In the genomic region with DNA sequence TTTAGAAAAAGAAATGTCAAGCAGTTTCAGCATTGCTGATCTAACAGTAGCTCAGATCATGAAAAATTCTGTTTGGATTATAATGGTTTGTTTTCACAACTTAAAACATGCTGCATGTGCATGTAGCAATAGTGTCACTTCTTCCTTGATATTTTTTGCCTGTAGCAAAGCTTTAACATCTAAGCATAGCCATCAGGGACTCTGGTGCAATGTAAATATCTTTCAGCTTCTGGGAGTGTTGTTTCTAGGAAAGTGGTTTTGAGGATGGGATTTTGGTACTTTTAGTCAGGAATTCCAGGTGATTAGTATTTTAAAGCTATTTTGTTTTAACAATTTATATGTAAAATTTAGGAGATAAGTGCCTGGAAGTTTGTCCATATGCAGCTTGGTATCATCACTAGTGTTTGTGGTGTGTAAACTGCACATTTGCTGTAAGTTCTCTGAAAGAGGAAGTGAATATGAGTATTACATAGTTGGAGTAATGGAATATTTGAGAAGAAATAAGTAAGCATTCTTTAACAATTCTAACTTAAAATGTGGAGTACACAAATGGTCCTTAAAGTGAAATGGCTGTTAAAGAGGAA, we compare ENCODE assay signal across 8 cellular contexts. TPM values are rescaled to one million over a fixed set of nuclear protein-coding genes. Genes with fewer than 3 reads are reported as not detected.
A peak's percentile ranks its signal among the peaks of the same experiment; 100 is the strongest.
DNase-seq lines count a peak whose midpoint lies in the region; ATAC-seq and TF ChIP-seq lines count a peak whose summit lies in the region.

No MANE protein-coding gene starts in this region.

- H3K9me3 ChIP-seq in iPS-18c (ENCODE audit: control insufficient read depth, insufficient read depth, low read length) (no peaks in the 10 kb centered on the region), testis (no peaks in the 10 kb centered on the region)

- H3K36me3 Mint-ChIP-seq in activated T-cell treated with anti-CD3 and anti-CD28 coated beads, Interleukin-2, amount 50 U/mL, for 72 hours (ENCODE audit: insufficient read depth in 2 of 2), result peaks cover 12 to 14% of the 10 kb centered on the region in 2 donors
- H3K36me3 Mint-ChIP-seq in WTC11, result peaks cover 5% of the 10 kb centered on the region

- no peaks in the 10 kb centered on the region for H3K36me3 ChIP-seq in testis (ENCODE audit: low read depth, missing control alignments)

- TF ChIP-seq POLR2A in testis (IDR thresholded peaks at IDR 0.05), result no peak

- H3K9me3 Mint-ChIP-seq in activated T-cell treated with anti-CD3 and anti-CD28 coated beads, Interleukin-2, amount 50 U/mL, for 72 hours, result no peaks in the 10 kb centered on the region
- no peaks in the 10 kb centered on the region for H3K9me3 Mint-ChIP-seq in WTC11

- H3K4me1 Mint-ChIP-seq in activated T-cell treated with anti-CD3 and anti-CD28 coated beads, Interleukin-2, amount 50 U/mL, for 72 hours (ENCODE audit: low read depth), result peaks cover 61% of the 10 kb centered on the region
- peaks cover 42% of the 10 kb centered on the region for H3K4me1 Mint-ChIP-seq in WTC11

- peak overlapping the region; percentile 6 to 99 for H3K27ac ChIP-seq in testis

- no peak for DNase-seq in activated T-cell treated with anti-CD3 and anti-CD28 coated beads, Interleukin-2, amount 50 U/mL, for 72 hours
- no peak for DNase-seq in activated T-cell treated with anti-CD3 and anti-CD28 coated beads, Interleukin-2, amount 50 U/mL, for 1 hour
- DNase-seq in WTC11 (ENCODE audit: low spot score), result no peak
- no peak for DNase-seq in testis
- no peak for DNase-seq in HUDEP-2 (lab: John Stamatoyannopoulos, UW; ENCODE audit: unreplicated experiment in 76 of 76)
- no peak for DNase-seq in NCI-H1436 treated with DMSO at 0.1 percent for 48 hours (lab: John Stamatoyannopoulos, UW)
- DNase-seq in KG1 (lab: John Stamatoyannopoulos, UW), result no peak

- peak overlapping the region; percentile 95 for H3K27ac Mint-ChIP-seq in activated T-cell treated with anti-CD3 and anti-CD28 coated beads, Interleukin-2, amount 50 U/mL, for 72 hours
- no peak overlapping the region for H3K27ac Mint-ChIP-seq in WTC11

- CTCF ChIA-PET in WTC11 (lab: Charles Lee), result interaction anchor here (1.3 kb wide), 1 partner anchor 61 kb away, joined by 3 read pairs; no protein-coding TSS in a partner anchor

- POLR2A ChIA-PET in WTC11 (lab: Charles Lee), result no interaction called here

- no peaks in the 10 kb centered on the region for H3K27me3 Mint-ChIP-seq in activated T-cell treated with anti-CD3 and anti-CD28 coated beads, Interleukin-2, amount 50 U/mL, for 72 hours (ENCODE audit: low read depth)
- H3K27me3 Mint-ChIP-seq in WTC11 (ENCODE audit: low read depth), result no peaks in the 10 kb centered on the region

- intact Hi-C loops in testis (cut with DNase I; ENCODE audit: low total_unique reads), result no loop called here

- H3K4me3 ChIP-seq in iPS-18c (ENCODE audit: insufficient read depth, low read depth, low read length) (peak overlapping the region; percentile 97; the same call in 1 of the 2 replicates), testis (peak overlapping the region; percentile 89 to 100)

- no peaks in the 10 kb centered on the region for H3K27me3 ChIP-seq in testis

- no peak for TF ChIP-seq CTCF in WTC11 (IDR thresholded peaks at IDR 0.05)
- no peak for TF ChIP-seq CTCF in testis (IDR thresholded peaks at IDR 0.05)

- peak overlapping the region; percentile 98 to 99 for H3K4me3 Mint-ChIP-seq in activated T-cell treated with anti-CD3 and anti-CD28 coated beads, Interleukin-2, amount 50 U/mL, for 72 hours
- peak overlapping the region; percentile 98 for H3K4me3 Mint-ChIP-seq in WTC11

- H3K4me1 ChIP-seq in testis, result peaks cover 11% of the 10 kb centered on the region

- ATAC-seq in activated T-cell treated with anti-CD3 and anti-CD28 coated beads, Interleukin-2, amount 50 U/mL, for 72 hours (replicated peaks in 1 of 2), result no peak
- no peak for ATAC-seq in WTC11

TF ChIP-seq in WTC11, 78 proteins besides CTCF, POLR2A, EP300 and RAD21:
- TF ChIP-seq, protein P1, sequence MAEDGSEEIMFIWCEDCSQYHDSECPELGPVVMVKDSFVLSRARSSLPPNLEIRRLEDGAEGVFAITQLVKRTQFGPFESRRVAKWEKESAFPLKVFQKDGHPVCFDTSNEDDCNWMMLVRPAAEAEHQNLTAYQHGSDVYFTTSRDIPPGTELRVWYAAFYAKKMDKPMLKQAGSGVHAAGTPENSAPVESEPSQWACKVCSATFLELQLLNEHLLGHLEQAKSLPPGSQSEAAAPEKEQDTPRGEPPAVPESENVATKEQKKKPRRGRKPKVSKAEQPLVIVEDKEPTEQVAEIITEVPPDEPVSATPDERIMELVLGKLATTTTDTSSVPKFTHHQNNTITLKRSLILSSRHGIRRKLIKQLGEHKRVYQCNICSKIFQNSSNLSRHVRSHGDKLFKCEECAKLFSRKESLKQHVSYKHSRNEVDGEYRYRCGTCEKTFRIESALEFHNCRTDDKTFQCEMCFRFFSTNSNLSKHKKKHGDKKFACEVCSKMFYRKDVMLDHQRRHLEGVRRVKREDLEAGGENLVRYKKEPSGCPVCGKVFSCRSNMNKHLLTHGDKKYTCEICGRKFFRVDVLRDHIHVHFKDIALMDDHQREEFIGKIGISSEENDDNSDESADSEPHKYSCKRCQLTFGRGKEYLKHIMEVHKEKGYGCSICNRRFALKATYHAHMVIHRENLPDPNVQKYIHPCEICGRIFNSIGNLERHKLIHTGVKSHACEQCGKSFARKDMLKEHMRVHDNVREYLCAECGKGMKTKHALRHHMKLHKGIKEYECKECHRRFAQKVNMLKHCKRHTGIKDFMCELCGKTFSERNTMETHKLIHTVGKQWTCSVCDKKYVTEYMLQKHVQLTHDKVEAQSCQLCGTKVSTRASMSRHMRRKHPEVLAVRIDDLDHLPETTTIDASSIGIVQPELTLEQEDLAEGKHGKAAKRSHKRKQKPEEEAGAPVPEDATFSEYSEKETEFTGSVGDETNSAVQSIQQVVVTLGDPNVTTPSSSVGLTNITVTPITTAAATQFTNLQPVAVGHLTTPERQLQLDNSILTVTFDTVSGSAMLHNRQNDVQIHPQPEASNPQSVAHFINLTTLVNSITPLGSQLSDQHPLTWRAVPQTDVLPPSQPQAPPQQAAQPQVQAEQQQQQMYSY (CRISPR knock-in tag; IDR thresholded peaks at IDR 0.05), result no peak
- TF ChIP-seq ZNF219 (CRISPR knock-in tag; IDR thresholded peaks at IDR 0.05; ENCODE audit: borderline replicate concordance) (no peak), FOXJ3 (CRISPR knock-in tag; IDR thresholded peaks at IDR 0.05; ENCODE audit: borderline replicate concordance) (no peak), ZNF671 (CRISPR knock-in tag; IDR thresholded peaks at IDR 0.05) (no peak), JUN (CRISPR knock-in tag; IDR thresholded peaks at IDR 0.05) (no peak)
TF ChIP-seq in WTC11: peak in this region for 0.

RNA-seq across cellular contexts. Expression of a gene that starts 1.9 kb away (rescaled TPM):
- total RNA-seq in activated T-cell treated with anti-CD3 and anti-CD28 coated beads, Interleukin-2, amount 50 U/mL, for 72 hours, result 10 to 100 TPM; 14.9 to 19.2 TPM
- total RNA-seq in WTC11 (2021) (14.6 to 17.0 TPM (median 16.8 TPM) in 3 replicates), testis (10 to 100 TPM; 38.1 to 40.1 TPM)
- polyA plus RNA-seq in testis (ENCODE audit: insufficient read depth, low read depth, low replicate concordance), result 33.0 TPM
